ENCODE assay signal across 19 cellular contexts in genomic region chr3:127585163-127585812, GRCh38. TPM values are rescaled to one million over a fixed set of nuclear protein-coding genes. Genes with fewer than 3 reads are reported as not detected.
DNase-seq lines count a peak whose midpoint lies in the region; ATAC-seq, FAIRE-seq and TF ChIP-seq lines count a peak whose summit lies in the region.
"Had no signal": no experiment of that assay in that cellular context is flagged by ENCODE, and none has a peak within 500 bp of the region (broad histone marks: within the 10 kb centered on the region; RNA-seq: fewer than 3 reads in every experiment).

No MANE protein-coding gene starts in this region.

- CTCF ChIA-PET in K562 (lab: Yijun Ruan, JAX; ENCODE audit: low intra/inter-chr PET ratio): no interaction called here

- peak; percentile 31 for DNase-seq in AG10803 (ENCODE audit: low read depth)
- peak; percentile 36 for DNase-seq in ELR (ENCODE audit: low read depth)
- no peak for DNase-seq in K562 (ENCODE audit: extremely low read depth in 1 of 4, low spot score in 3 of 4)
- DNase-seq in kidney tubule cell (ENCODE audit: low spot score): peak; percentile 16
- DNase-seq in LoVo (ENCODE audit: low spot score): no peak
- DNase-seq in NCI-H524 treated with DMSO at 0.1 percent for 48 hours (lab: John Stamatoyannopoulos, UW): no peak
- DNase-seq: ACHN; activated CD4-positive, alpha-beta T cell treated with anti-CD3 and anti-CD28 coated beads, Interleukin-2, amount 50 U/mL, for 1 hour; dermis blood vessel endothelial cell; NCI-H187; NCI-H446 treated with DMSO at 0.1 percent for 48 hours; SW 1271 had no signal

- peaks cover 4% of the 10 kb centered on the region for H3K9me1 ChIP-seq in K562 (ENCODE audit: control insufficient read depth, insufficient read depth, low read length)

- no peak overlapping the region for H2AFZ ChIP-seq in K562 (ENCODE audit: low read depth, low read length)

- peaks cover 59% of the 10 kb centered on the region for H3K79me2 ChIP-seq in K562 (ENCODE audit: control insufficient read depth, insufficient read depth, low read length)

- H3K36me3 ChIP-seq in K562 (ENCODE audit: control insufficient read depth, insufficient read depth, low read length): no peaks in the 10 kb centered on the region
- H3K36me3 ChIP-seq: pancreas had no signal

- peaks cover 12% of the 10 kb centered on the region for H4K20me1 ChIP-seq in K562 (replicated peaks; ENCODE audit: control insufficient read depth, insufficient read depth, low read length)

- TF ChIP-seq POLR2A in K562 (conservative IDR thresholded peaks at IDR 0.05): no peak

- POLR2A ChIA-PET in K562 (lab: Yijun Ruan, JAX): interaction anchor here (0.7 to 2.5 kb wide), 5 partner anchors 10 to 40 kb away, joined by 3 to 9 read pairs (median 3); partner anchors contain the start of gene MCM2

- no TSS peak for BruUV-seq in K562 (replicated peaks; lab: Mats Ljungman, UMichigan)

- ATAC-seq in K562 (no peak), GM21825 (IDR thresholded peaks at IDR 0.05; ENCODE audit: unreplicated experiment) (no peak), HG03175 (IDR thresholded peaks at IDR 0.05; ENCODE audit: unreplicated experiment) (no peak)
- ATAC-seq: activated naive CD4-positive, alpha-beta T cell treated with anti-CD3 and anti-CD28 coated beads, Interleukin-2, amount 50 U/mL, for 72 hours; pancreas; sciatic nerve had no signal

- 57% methylated on average over 4 of the region's 4 CpGs for WGBS in K562 (ENCODE audit: insufficient coverage, low coverage, missing lambda C conversion rate)

- TF ChIP-seq EP300 in K562 (IDR thresholded peaks at IDR 0.05; ENCODE audit: low read length): no peak

- H3K4me1 ChIP-seq in K562 (replicated peaks in 1 of 2; ENCODE audit: control insufficient read depth in 2 of 2, insufficient read depth in 2 of 2, low read length in 2 of 2): peaks cover 32 to 47% of the 10 kb centered on the region in 2 experiments; a peak in 4 of 5 replicates

- FAIRE-seq in K562 (lab: Jason Lieb, UNC): peak; percentile 23
- FAIRE-seq: pancreas, TTC549 had no signal

- no peaks in the 10 kb centered on the region for H3K9me3 ChIP-seq in K562 (replicated peaks; ENCODE audit: control insufficient read depth, insufficient read depth, low read depth, low read length)
- H3K9me3 ChIP-seq: pancreas had no signal

- no peak overlapping the region for H3K27ac ChIP-seq in K562 (ENCODE audit: extremely low read depth, low read depth, low read length)
- H3K27ac ChIP-seq: pancreas had no signal

- no peak overlapping the region for H3K4me2 ChIP-seq in K562 (ENCODE audit: insufficient read depth, low read length)

- intact Hi-C loops in K562 (cut with micrococcal nuclease): no loop called here

- in situ Hi-C loops in K562 (cut with MboI): no loop called here

- no peak for TF ChIP-seq CTCF in AG10803 (conservative IDR thresholded peaks at IDR 0.05; ENCODE audit: low read length)
- TF ChIP-seq CTCF in K562 (IDR thresholded peaks at IDR 0.05 in 2 of 3, conservative IDR thresholded peaks at IDR 0.05 in 1 of 3; ENCODE audit: insufficient read depth in 2 of 3, low read depth in 1 of 3, low read length in 3 of 3): no peak

- TF ChIP-seq RAD21 in K562 (CRISPR knock-in tag; conservative IDR thresholded peaks at IDR 0.05 in 1 of 2, IDR thresholded peaks at IDR 0.05 in 1 of 2): no peak

- H3K9ac ChIP-seq in K562 (ENCODE audit: insufficient read depth in 1 of 2, low read depth in 2 of 2, low read length in 2 of 2): no peak overlapping the region

- H3K27me3 ChIP-seq in K562 (ENCODE audit: control insufficient read depth in 2 of 2, insufficient read depth in 2 of 2, low read length in 2 of 2): no peaks in the 10 kb centered on the region
- H3K27me3 ChIP-seq: pancreas had no signal

- H3K4me3 ChIP-seq in AG10803 (ENCODE audit: low read length) (no peak overlapping the region), K562 (no peak overlapping the region)
- H3K4me3 ChIP-seq: lung, pancreas had no signal

TF ChIP-seq in K562, 482 proteins besides CTCF, POLR2A, EP300 and RAD21:
- TF ChIP-seq, protein P1, sequence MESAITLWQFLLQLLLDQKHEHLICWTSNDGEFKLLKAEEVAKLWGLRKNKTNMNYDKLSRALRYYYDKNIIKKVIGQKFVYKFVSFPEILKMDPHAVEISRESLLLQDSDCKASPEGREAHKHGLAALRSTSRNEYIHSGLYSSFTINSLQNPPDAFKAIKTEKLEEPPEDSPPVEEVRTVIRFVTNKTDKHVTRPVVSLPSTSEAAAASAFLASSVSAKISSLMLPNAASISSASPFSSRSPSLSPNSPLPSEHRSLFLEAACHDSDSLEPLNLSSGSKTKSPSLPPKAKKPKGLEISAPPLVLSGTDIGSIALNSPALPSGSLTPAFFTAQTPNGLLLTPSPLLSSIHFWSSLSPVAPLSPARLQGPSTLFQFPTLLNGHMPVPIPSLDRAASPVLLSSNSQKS (CRISPR knock-in tag; IDR thresholded peaks at IDR 0.05): no peak
- TF ChIP-seq FOXA1 (IDR thresholded peaks at IDR 0.05; ENCODE audit: borderline replicate concordance): no peak
- no peak for TF ChIP-seq CBX8 (IDR thresholded peaks at IDR 0.05; ENCODE audit: borderline replicate concordance, extremely low read depth, low read depth, low read length, poor library complexity, severe bottlenecking)
- 0 out of 2 replicates have a peak, but pooled peaks have one; percentile 14 for TF ChIP-seq ZNF316 (IDR thresholded peaks at IDR 0.05)
- TF ChIP-seq EP400 (IDR thresholded peaks at IDR 0.05): no peak
- TF ChIP-seq ZC3H11A (IDR thresholded peaks at IDR 0.05; ENCODE audit: low read depth, low read length): no peak
- TF ChIP-seq RFX1 (IDR thresholded peaks at IDR 0.05): peak; percentile 57; the same call in 1 of the 2 replicates

RNA-seq across cellular contexts. Expression of gene TPRA1, which starts 5.2 kb away (rescaled TPM):
- total RNA-seq in K562 (2011; cell fraction: chromatin; rRNA removed; ENCODE audit: low replicate concordance): 9.3 and 35.1 TPM in 2 replicates
- total RNA-seq in K562 (2011; cell fraction: nucleolus; rRNA removed): 40.4 and 44.2 TPM in 2 replicates
- 25.4 and 30.3 TPM in 2 replicates for total RNA-seq in K562 (2011; cell fraction: nucleoplasm; rRNA removed)
- total RNA-seq in K562 (2014; rRNA removed) (18.6 and 23.2 TPM in 2 replicates), K562 (2014; rRNA removed; fragmentation: Illumina TruSeq; extraction: Trizol) (3.7 and 7.3 TPM in 2 replicates), K562 (2015; rRNA removed; fragmentation: Illumina TruSeq; extraction: Trizol) (9.2 and 10.3 TPM in 2 replicates), K562 (2021) (19.4 and 21.5 TPM in 2 replicates)
- polyA plus RNA-seq in K562 (2011; rRNA removed) (13.9 and 18.2 TPM in 2 replicates), K562 (2014; fragmentation: Illumina TruSeq; extraction: Trizol) (11.1 and 13.2 TPM in 2 replicates), K562 (2014; fragmentation: Nextera tagmentation; extraction: Ambion mirVana) (1 to 10 TPM in 1 of 2 experiments, under 1 TPM in 1; 0.66 to 1.4 TPM), K562 (2014; rRNA removed) (16.7 and 19.5 TPM in 2 replicates)
- 26.2 and 45.0 TPM in 2 replicates for polyA plus RNA-seq in K562 (2011; cell fraction: cytosol; rRNA removed)
- polyA plus RNA-seq in K562 (2011; cell fraction: nucleus; rRNA removed): 43.6 and 57.3 TPM in 2 replicates
- polyA plus RNA-seq in K562 (2012): 14.2 and 17.5 TPM in 2 replicates
- polyA minus RNA-seq in K562 (2011; rRNA and poly(A)+ RNA removed): 7.6 and 11.4 TPM in 2 replicates
- polyA minus RNA-seq in K562 (2011; cell fraction: cytosol; rRNA and poly(A)+ RNA removed): 9.7 and 14.2 TPM in 2 replicates
- polyA minus RNA-seq in K562 (2011; cell fraction: nucleus; rRNA and poly(A)+ RNA removed): 9.0 and 15.6 TPM in 2 replicates

RNA-seq across cellular contexts. Expression of gene MCM2, which starts 12.9 kb away (rescaled TPM):
- 47.8 and 103 TPM in 2 replicates for total RNA-seq in K562 (2011; cell fraction: chromatin; rRNA removed; ENCODE audit: low replicate concordance)
- 73.3 and 75.2 TPM in 2 replicates for total RNA-seq in K562 (2011; cell fraction: nucleolus; rRNA removed)
- 58.3 and 58.7 TPM in 2 replicates for total RNA-seq in K562 (2011; cell fraction: nucleoplasm; rRNA removed)
- total RNA-seq in K562 (2014; rRNA removed): 114 and 127 TPM in 2 replicates
- 42.8 and 53.3 TPM in 2 replicates for total RNA-seq in K562 (2014; rRNA removed; fragmentation: Illumina TruSeq; extraction: Trizol)
- 74.8 and 78.4 TPM in 2 replicates for total RNA-seq in K562 (2015; rRNA removed; fragmentation: Illumina TruSeq; extraction: Trizol)
- total RNA-seq in K562 (2021): 132 and 139 TPM in 2 replicates
- polyA plus RNA-seq in K562 (2011; rRNA removed): 85.3 and 107 TPM in 2 replicates
- polyA plus RNA-seq in K562 (2011; cell fraction: cytosol; rRNA removed): 111 and 139 TPM in 2 replicates
- polyA plus RNA-seq in K562 (2011; cell fraction: nucleus; rRNA removed): 97.8 and 104 TPM in 2 replicates
- polyA plus RNA-seq in K562 (2012): 69.7 and 85.9 TPM in 2 replicates
- 67.5 and 83.1 TPM in 2 replicates for polyA plus RNA-seq in K562 (2014; fragmentation: Illumina TruSeq; extraction: Trizol)
- 1 to 10 TPM; 5.8 to 5.9 TPM for polyA plus RNA-seq in K562 (2014; fragmentation: Nextera tagmentation; extraction: Ambion mirVana)
- polyA plus RNA-seq in K562 (2014; rRNA removed): 76.5 and 83.7 TPM in 2 replicates
- polyA minus RNA-seq in K562 (2011; rRNA and poly(A)+ RNA removed): 93.0 and 140 TPM in 2 replicates
- polyA minus RNA-seq in K562 (2011; cell fraction: cytosol; rRNA and poly(A)+ RNA removed): 127 and 131 TPM in 2 replicates
- 35.5 and 49.1 TPM in 2 replicates for polyA minus RNA-seq in K562 (2011; cell fraction: nucleus; rRNA and poly(A)+ RNA removed)

RNA-seq across cellular contexts. Expression of gene PODXL2, which starts 43.7 kb away (rescaled TPM):
- 17.2 and 34.9 TPM in 2 replicates for total RNA-seq in K562 (2011; cell fraction: chromatin; rRNA removed; ENCODE audit: low replicate concordance)
- total RNA-seq in K562 (2011; cell fraction: nucleolus; rRNA removed): 47.0 and 49.4 TPM in 2 replicates
- total RNA-seq in K562 (2011; cell fraction: nucleoplasm; rRNA removed): 23.7 and 31.7 TPM in 2 replicates
- total RNA-seq in K562 (2014; rRNA removed): 52.5 and 59.1 TPM in 2 replicates
- total RNA-seq in K562 (2014; rRNA removed; fragmentation: Illumina TruSeq; extraction: Trizol): 16.1 TPM in 2 replicates
- total RNA-seq in K562 (2015; rRNA removed; fragmentation: Illumina TruSeq; extraction: Trizol): 21.9 and 22.3 TPM in 2 replicates
- 39.6 and 42.4 TPM in 2 replicates for total RNA-seq in K562 (2021)
- polyA plus RNA-seq in K562 (2011; rRNA removed): 19.2 and 20.3 TPM in 2 replicates
- 19.5 and 45.6 TPM in 2 replicates for polyA plus RNA-seq in K562 (2011; cell fraction: cytosol; rRNA removed)
- polyA plus RNA-seq in K562 (2011; cell fraction: nucleus; rRNA removed): 22.1 and 37.7 TPM in 2 replicates
- polyA plus RNA-seq in K562 (2012): 18.9 and 20.5 TPM in 2 replicates
- polyA plus RNA-seq in K562 (2014; fragmentation: Illumina TruSeq; extraction: Trizol): 22.1 and 27.7 TPM in 2 replicates
- polyA plus RNA-seq in K562 (2014; fragmentation: Nextera tagmentation; extraction: Ambion mirVana): under 1 TPM; 0.03 to 0.07 TPM
- 49.0 and 50.3 TPM in 2 replicates for polyA plus RNA-seq in K562 (2014; rRNA removed)
- polyA minus RNA-seq in K562 (2011; rRNA and poly(A)+ RNA removed): 12.9 and 14.7 TPM in 2 replicates
- 16.8 and 18.6 TPM in 2 replicates for polyA minus RNA-seq in K562 (2011; cell fraction: cytosol; rRNA and poly(A)+ RNA removed)
- polyA minus RNA-seq in K562 (2011; cell fraction: nucleus; rRNA and poly(A)+ RNA removed): 9.6 and 11.8 TPM in 2 replicates

Comparison
In these comparisons a context has a peak if more than half of its experiments do, and no peak if none do; other contexts are left out.
1. DNase-seq: peak in AG10803 (single experiment), ELR (single experiment) and kidney tubule cell (single experiment); none in K562 (0 of 4), LoVo (single experiment) and NCI-H524 treated with DMSO at 0.1 percent for 48 hours (single experiment).